21 cellular contexts compared by ENCODE assay signal in the genomic region with DNA sequence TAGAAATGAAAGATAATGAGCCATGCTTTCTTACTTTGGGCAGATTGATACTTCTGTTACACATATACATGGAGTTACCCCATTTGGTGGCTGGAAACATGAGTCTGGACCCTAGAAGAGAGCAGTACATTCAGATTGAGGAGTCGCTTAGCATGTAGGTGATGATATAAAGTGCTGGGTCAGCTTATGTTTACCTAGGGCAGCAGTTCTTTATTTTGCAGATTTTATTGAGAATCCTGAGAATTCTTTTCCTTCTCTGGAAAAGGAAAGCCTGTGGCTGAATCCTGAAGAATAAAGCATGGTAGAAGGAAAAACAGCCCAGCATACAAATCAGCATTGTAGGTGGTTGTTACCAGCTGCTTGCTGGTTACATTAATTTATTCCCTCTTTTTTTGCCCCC.
"Had no signal": no experiment of that assay in that cellular context is flagged by ENCODE, and none has a peak within 500 bp of the region (broad histone marks: within the 10 kb centered on the region; RNA-seq: fewer than 3 reads in every experiment).

No MANE protein-coding gene starts in this region.

- DNase-seq: cerebellar nuclear complex; dermis blood vessel endothelial cell; erythroblast; foreskin keratinocyte; head of caudate nucleus; hypothalamus; kidney glomerular epithelial cell; naive thymus-derived CD4-positive, alpha-beta T cell; nephron progenitor cell; sigmoid colon; stimulated activated CD4-positive, alpha-beta T cell treated with anti-CD3 and anti-CD28 coated beads, Interleukin-2, amount 100 ng/mL, for 24 hours; stimulated activated CD4-positive, alpha-beta T cell treated with anti-CD3 and anti-CD28 coated beads, Interleukin-4, amount 100 ng/mL, for 4 hours; stimulated activated naive CD4-positive, alpha-beta T cell; stomach; substantia nigra; transverse colon had no signal

- FAIRE-seq: colon, endothelial cell of umbilical vein had no signal

- H3K27ac ChIP-seq: foreskin keratinocyte, parathyroid adenoma, sigmoid colon, skin epidermis, stomach, thoracic aorta, transverse colon had no signal

- H3K36me3 ChIP-seq: sigmoid colon had no signal

- H3K9me3 ChIP-seq: sigmoid colon, stomach, thoracic aorta, transverse colon had no signal

- H3K4me3 Mint-ChIP-seq: naive thymus-derived CD4-positive, alpha-beta T cell; nephron progenitor cell had no signal

- H3K9ac ChIP-seq: parathyroid adenoma had no signal

- H3K27ac Mint-ChIP-seq: naive thymus-derived CD4-positive, alpha-beta T cell; nephron progenitor cell had no signal

- H3K4me1 Mint-ChIP-seq: nephron progenitor cell had no signal

- H3K4me3 ChIP-seq: sigmoid colon, skin epidermis, stomach, thoracic aorta, transverse colon had no signal

- H3K27me3 Mint-ChIP-seq: naive thymus-derived CD4-positive, alpha-beta T cell had no signal

- ATAC-seq: foreskin keratinocyte; naive thymus-derived CD4-positive, alpha-beta T cell had no signal

- H3K4me1 ChIP-seq: foreskin keratinocyte, sigmoid colon had no signal

- H3K27me3 ChIP-seq: foreskin keratinocyte, sigmoid colon, stomach, transverse colon had no signal
